Comparison of ENCODE assay signal across 29 cellular contexts in genomic region chr14:72822946-72823611, GRCh38.
DNase-seq lines count a peak whose midpoint lies in the region; ATAC-seq and TF ChIP-seq lines count a peak whose summit lies in the region.
"Had no signal": no experiment of that assay in that cellular context is flagged by ENCODE, and none has a peak within 500 bp of the region (broad histone marks: within the 10 kb centered on the region; RNA-seq: fewer than 3 reads in every experiment).

No MANE protein-coding gene starts in this region.

- H3K4me3 Mint-ChIP-seq in nephron progenitor cell, result no peak overlapping the region
- H3K4me3 Mint-ChIP-seq: activated CD4-positive, alpha-beta T cell treated with anti-CD3 and anti-CD28 coated beads for 36 hours; activated CD8-positive, alpha-beta T cell treated with anti-CD3 and anti-CD28 coated beads, Interleukin-2, amount 10 ng/mL, durations not matched to agents 7 days and 5 days; activated naive CD8-positive, alpha-beta T cell treated with anti-CD3 and anti-CD28 coated beads for 36 hours; dendritic cell treated with granulocyte-macrophage colony-stimulating factor and Interleukin-4, amounts not matched to agents 40 ng/mL and 50 ng/mL, for 4 days; endodermal cell; GM23338; HFFc6; naive B cell; stimulated activated naive CD8-positive, alpha-beta T cell treated with anti-CD3 and anti-CD28 coated beads, Interleukin-15, amount 100 ng/mL, for 72 hours; T-helper 1 cell treated with Interleukin-12 subunit alpha and Interleukin-12 subunit beta and Interleukin-4 antibody, amounts not matched to agents 30 μg/mL and 1 μg/mL, for 36 hours had no signal

- H3K27me3 Mint-ChIP-seq in nephron progenitor cell (ENCODE audit: low read depth, poor library complexity), result peaks cover 2% of the 10 kb centered on the region
- H3K27me3 Mint-ChIP-seq: naive B cell; stimulated activated naive CD8-positive, alpha-beta T cell treated with anti-CD3 and anti-CD28 coated beads, Interleukin-15, amount 100 ng/mL, for 72 hours had no signal

- ATAC-seq in GM21717 (IDR thresholded peaks at IDR 0.05; ENCODE audit: unreplicated experiment), result no peak
- ATAC-seq: activated CD4-positive, alpha-beta T cell treated with anti-CD3 and anti-CD28 coated beads for 36 hours; activated CD8-positive, alpha-beta T cell treated with anti-CD3 and anti-CD28 coated beads, Interleukin-2, amount 10 ng/mL, durations not matched to agents 7 days and 5 days; GM12878; GM23338; left lung; stimulated activated naive CD8-positive, alpha-beta T cell treated with anti-CD3 and anti-CD28 coated beads, Interleukin-15, amount 100 ng/mL, for 72 hours had no signal

- peak; percentile 22 for DNase-seq in D341Med (ENCODE audit: low spot score)
- DNase-seq in OCI-M1 (lab: John Stamatoyannopoulos, UW), result peak; percentile 73
- peak; percentile 60 for DNase-seq in fibroblast of pulmonary artery (ENCODE audit: low read depth)
- no peak for DNase-seq in nephron progenitor cell
- no peak for DNase-seq in NCI-H2227 treated with DMSO at 0.1 percent for 48 hours (lab: John Stamatoyannopoulos, UW)
- no peak for DNase-seq in Kasumi-1 (lab: John Stamatoyannopoulos, UW)
- no peak for DNase-seq in COLO668 (lab: John Stamatoyannopoulos, UW; ENCODE audit: unreplicated experiment)
- DNase-seq: activated CD4-positive, alpha-beta T cell treated with anti-CD3 and anti-CD28 coated beads for 36 hours; activated CD8-positive, alpha-beta T cell treated with anti-CD3 and anti-CD28 coated beads, Interleukin-2, amount 10 ng/mL, durations not matched to agents 7 days and 5 days; activated effector memory CD4-positive, alpha-beta T cell treated with anti-CD3 and anti-CD28 coated beads, Interleukin-2, amount 50 U/mL, for 16 hours; activated naive CD8-positive, alpha-beta T cell treated with anti-CD3 and anti-CD28 coated beads for 36 hours; endodermal cell; HFFc6; left lung; naive B cell; NCI-H1092 treated with DMSO at 0.1 percent for 48 hours; NCI-H1930; NCI-H526 treated with DMSO at 0.1 percent for 48 hours; stimulated activated naive CD8-positive, alpha-beta T cell treated with anti-CD3 and anti-CD28 coated beads, Interleukin-15, amount 100 ng/mL, for 72 hours; tibial artery had no signal

- H3K36me3 Mint-ChIP-seq in nephron progenitor cell (ENCODE audit: low read depth), result peaks cover 50% of the 10 kb centered on the region
- H3K36me3 Mint-ChIP-seq: activated naive CD8-positive, alpha-beta T cell treated with anti-CD3 and anti-CD28 coated beads for 36 hours had no signal

- H3K9me3 Mint-ChIP-seq in nephron progenitor cell, result peaks cover 21% of the 10 kb centered on the region
- H3K9me3 Mint-ChIP-seq: HFFc6 had no signal

- peak overlapping the region; percentile 40 for H3K27ac Mint-ChIP-seq in nephron progenitor cell
- H3K27ac Mint-ChIP-seq: activated CD4-positive, alpha-beta T cell treated with anti-CD3 and anti-CD28 coated beads for 36 hours; activated CD8-positive, alpha-beta T cell treated with anti-CD3 and anti-CD28 coated beads, Interleukin-2, amount 10 ng/mL, durations not matched to agents 7 days and 5 days; activated naive CD8-positive, alpha-beta T cell treated with anti-CD3 and anti-CD28 coated beads for 36 hours; dendritic cell treated with granulocyte-macrophage colony-stimulating factor and Interleukin-4, amounts not matched to agents 40 ng/mL and 50 ng/mL, for 4 days; GM23338; HFFc6; stimulated activated naive CD8-positive, alpha-beta T cell treated with anti-CD3 and anti-CD28 coated beads, Interleukin-15, amount 100 ng/mL, for 72 hours; T-helper 1 cell treated with Interleukin-12 subunit alpha and Interleukin-12 subunit beta and Interleukin-4 antibody, amounts not matched to agents 30 μg/mL and 1 μg/mL, for 36 hours had no signal

- peaks cover 21% of the 10 kb centered on the region for H3K4me1 Mint-ChIP-seq in nephron progenitor cell
- H3K4me1 Mint-ChIP-seq: activated CD4-positive, alpha-beta T cell treated with anti-CD3 and anti-CD28 coated beads for 36 hours; activated naive CD8-positive, alpha-beta T cell treated with anti-CD3 and anti-CD28 coated beads for 36 hours; GM23338 had no signal

- no peak for TF ChIP-seq CTCF in fibroblast of pulmonary artery (IDR thresholded peaks at IDR 0.05; ENCODE audit: low read length, missing control alignments)
- TF ChIP-seq CTCF in nephron progenitor cell (IDR thresholded peaks at IDR 0.05), result no peak

- H3K4me3 ChIP-seq in fibroblast of pulmonary artery (replicated peaks; ENCODE audit: low read depth, low read length), result no peak overlapping the region
- H3K4me3 ChIP-seq: ascending aorta; BLaER1 treated with 17β-estradiol and CSF1 and Interleukin-3, amounts not matched to agents 10 nM and 100 nM; esophagus muscularis mucosa; GM12878; GM23338; left lung; skin epidermis; tibial artery had no signal

Comparison
In these comparisons a context has a peak if more than half of its experiments do, and no peak if none do; other contexts are left out.
1. DNase-seq: peak in D341Med (single experiment), OCI-M1 (single experiment) and fibroblast of pulmonary artery (single experiment); none in nephron progenitor cell (single experiment), NCI-H2227 treated with DMSO at 0.1 percent for 48 hours (single experiment), Kasumi-1 (0 of 2) and COLO668 (single experiment).